Comparison of ENCODE assay signal across 19 cellular contexts in the genomic region with DNA sequence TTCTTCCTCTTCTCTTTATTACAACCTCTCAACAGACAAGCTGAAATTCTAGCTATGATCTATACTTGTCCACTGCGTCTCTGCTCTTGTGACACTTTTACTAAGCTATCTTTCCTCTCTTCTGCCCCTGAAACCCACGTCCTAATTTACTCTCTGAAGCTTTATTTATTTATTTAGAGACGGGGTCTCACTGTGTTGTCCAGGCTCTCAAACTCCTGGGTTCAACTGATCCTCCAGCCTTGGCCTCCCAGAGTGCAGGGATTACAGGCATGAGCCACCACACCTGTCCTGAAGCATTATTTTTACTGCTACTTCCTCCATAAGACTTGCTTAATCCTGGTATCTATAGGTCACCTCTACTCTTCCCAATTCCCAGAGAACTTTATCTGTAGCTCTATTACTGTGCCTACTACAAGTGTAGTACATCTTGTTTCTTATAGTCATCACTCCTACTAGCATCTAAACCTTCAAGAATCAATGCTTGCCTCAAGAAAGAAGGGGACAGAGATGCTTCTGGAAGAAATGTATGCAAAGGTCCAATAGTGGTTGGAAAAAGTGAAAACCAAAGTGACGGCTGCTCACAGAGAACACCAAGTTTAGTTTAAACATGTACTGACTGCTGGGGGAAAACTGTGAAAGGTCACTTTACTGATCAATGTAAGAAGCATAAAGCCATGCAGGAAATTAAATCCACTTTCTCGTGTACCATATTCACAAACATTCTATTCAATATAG.
"Had no signal": no experiment of that assay in that cellular context is flagged by ENCODE, and none has a peak within 500 bp of the region (broad histone marks: within the 10 kb centered on the region; RNA-seq: fewer than 3 reads in every experiment).

No MANE protein-coding gene starts in this region.

- ATAC-seq: activated T-cell treated with anti-CD3 and anti-CD28 coated beads, Interleukin-2, amount 50 U/mL, for 4 hours; gastroesophageal sphincter; lower lobe of right lung; SK-N-SH treated with all-trans-retinoic acid at 6 μM for 48 hours had no signal

- H3K27ac Mint-ChIP-seq: mesothelial cell of epicardium had no signal

- H3K4me1 ChIP-seq: breast epithelium had no signal

- H3K9me3 ChIP-seq: breast epithelium, gastroesophageal sphincter, heart right ventricle, lower lobe of right lung, right atrium auricular region, thoracic aorta had no signal

- H3K36me3 ChIP-seq: breast epithelium, gastroesophageal sphincter, heart right ventricle, lower lobe of right lung, right atrium auricular region, thoracic aorta, WERI-Rb-1 had no signal

- DNase-seq: activated CD4-positive, alpha-beta T cell treated with anti-CD3 and anti-CD28 coated beads, Interleukin-2, amount 50 U/mL, for 48 hours; activated gamma-delta T cell treated with Interleukin-2 at 50 U/mL for 16 hours; activated T-cell treated with anti-CD3 and anti-CD28 coated beads, Interleukin-2, amount 50 U/mL, for 4 hours; aorta; dorsolateral prefrontal cortex; heart right ventricle; left cardiac atrium; lower lobe of right lung; nucleus accumbens; stimulated activated CD4-positive, alpha-beta T cell treated with anti-CD3 and anti-CD28 coated beads, Interleukin-4, amount 100 ng/mL, for 4 hours; stimulated activated CD8-positive, alpha-beta memory T cell treated with anti-CD3 and anti-CD28 coated beads, Interleukin-4, amount 100 ng/mL, for 48 hours; WERI-Rb-1 had no signal

- H3K4me3 ChIP-seq: breast epithelium, dorsolateral prefrontal cortex, gastroesophageal sphincter, heart right ventricle, lower lobe of right lung, right atrium auricular region, skin epidermis, thoracic aorta had no signal

- H3K27ac ChIP-seq: breast epithelium, dorsolateral prefrontal cortex, gastroesophageal sphincter, heart right ventricle, lower lobe of right lung, right atrium auricular region, skin epidermis, WERI-Rb-1 had no signal

- H3K36me3 Mint-ChIP-seq: mesothelial cell of epicardium had no signal

- H3K4me3 Mint-ChIP-seq: activated T-cell treated with anti-CD3 and anti-CD28 coated beads, Interleukin-2, amount 50 U/mL, for 4 hours; mesothelial cell of epicardium had no signal

- H3K9me3 Mint-ChIP-seq: activated T-cell treated with anti-CD3 and anti-CD28 coated beads, Interleukin-2, amount 50 U/mL, for 4 hours; mesothelial cell of epicardium had no signal
